ENCODE assay signal across 19 cellular contexts in the genomic region with DNA sequence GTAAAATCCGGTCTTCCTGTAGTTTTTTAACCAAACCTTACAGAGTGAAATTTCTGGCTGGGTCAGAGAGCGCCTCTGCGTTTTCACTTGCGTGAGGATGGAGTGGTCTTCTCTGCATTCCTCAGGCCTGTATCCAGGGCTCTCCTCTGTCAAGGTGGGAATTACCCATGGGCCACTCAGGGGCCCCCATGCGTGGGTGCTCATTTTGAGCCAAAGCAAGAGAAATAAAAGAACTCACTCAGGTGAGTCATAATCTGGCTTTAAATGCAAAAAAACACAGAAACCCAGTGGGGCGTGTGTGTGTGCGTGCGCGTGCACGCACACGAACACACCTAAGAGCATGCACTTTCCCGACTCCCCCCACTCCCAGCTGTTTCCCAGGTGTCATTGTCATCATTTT.
DNase-seq lines count a peak whose midpoint lies in the region; ATAC-seq, FAIRE-seq and TF ChIP-seq lines count a peak whose summit lies in the region.
"Had no signal": no experiment of that assay in that cellular context is flagged by ENCODE, and none has a peak within 500 bp of the region (broad histone marks: within the 10 kb centered on the region; RNA-seq: fewer than 3 reads in every experiment).

No MANE protein-coding gene starts in this region.

- no peaks in the 10 kb centered on the region for H3K9me3 ChIP-seq in astrocyte (ENCODE audit: insufficient read depth, low read depth, low read length)
- no peaks in the 10 kb centered on the region for H3K9me3 ChIP-seq in neural progenitor cell (ENCODE audit: low read depth)
- H3K9me3 ChIP-seq in MG63, result no peaks in the 10 kb centered on the region
- H3K9me3 ChIP-seq: A549 had no signal

- H3K4me1 Mint-ChIP-seq in astrocyte (ENCODE audit: low read depth, unreplicated experiment) (peaks cover 2% of the 10 kb centered on the region), glutamatergic neuron (ENCODE audit: low read depth, unreplicated experiment) (peaks cover 17% of the 10 kb centered on the region), neural progenitor cell (peaks cover 46% of the 10 kb centered on the region)
- H3K4me1 Mint-ChIP-seq: activated naive CD4-positive, alpha-beta T cell treated with anti-CD3 and anti-CD28 coated beads, Interleukin-2, amount 50 U/mL, for 24 hours; CD14-positive monocyte; T-cell had no signal

- H3K27me3 Mint-ChIP-seq in astrocyte (ENCODE audit: low read depth, unreplicated experiment), result peaks cover 35% of the 10 kb centered on the region
- H3K27me3 Mint-ChIP-seq in glutamatergic neuron (ENCODE audit: unreplicated experiment), result peaks cover 9% of the 10 kb centered on the region
- peaks cover 18% of the 10 kb centered on the region for H3K27me3 Mint-ChIP-seq in neural progenitor cell (ENCODE audit: insufficient read depth, low read depth)
- H3K27me3 Mint-ChIP-seq: activated CD4-positive, alpha-beta memory T cell treated with anti-CD3 and anti-CD28 coated beads for 36 hours; activated naive CD4-positive, alpha-beta T cell treated with anti-CD3 and anti-CD28 coated beads, Interleukin-2, amount 50 U/mL, for 24 hours; stimulated activated naive CD8-positive, alpha-beta T cell treated with anti-CD3 and anti-CD28 coated beads, Interleukin-15, Interleukin-2, amounts not matched to agents 100 ng/mL and 50 ng/mL, for 24 hours; T-cell had no signal

- no peak overlapping the region for H3K4me3 Mint-ChIP-seq in astrocyte (ENCODE audit: unreplicated experiment)
- H3K4me3 Mint-ChIP-seq in glutamatergic neuron (ENCODE audit: unreplicated experiment), result peak overlapping the region; percentile 88
- H3K4me3 Mint-ChIP-seq in neural progenitor cell, result peak overlapping the region; percentile 72
- H3K4me3 Mint-ChIP-seq: activated CD4-positive, alpha-beta memory T cell treated with anti-CD3 and anti-CD28 coated beads for 36 hours; activated naive CD4-positive, alpha-beta T cell treated with anti-CD3 and anti-CD28 coated beads, Interleukin-2, amount 50 U/mL, for 24 hours; activated T-cell treated with anti-CD3 and anti-CD28 coated beads, Interleukin-2, amount 50 U/mL, for 4 hours; CD14-positive monocyte; stimulated activated naive CD8-positive, alpha-beta T cell treated with anti-CD3 and anti-CD28 coated beads, Interleukin-15, Interleukin-2, amounts not matched to agents 100 ng/mL and 50 ng/mL, for 24 hours; T-cell had no signal

- FAIRE-seq in astrocyte (lab: Jason Lieb, UNC), result no peak
- FAIRE-seq: A549 had no signal

- H3K27ac ChIP-seq in ACC112 (ENCODE audit: low read depth, low read length), result no peak overlapping the region
- H3K27ac ChIP-seq in astrocyte (ENCODE audit: low read depth, low read length), result no peak overlapping the region
- H3K27ac ChIP-seq in neural progenitor cell, result no peak overlapping the region
- H3K27ac ChIP-seq: A549 had no signal

- H3K36me3 Mint-ChIP-seq in astrocyte (ENCODE audit: low read depth, unreplicated experiment), result no peaks in the 10 kb centered on the region
- H3K36me3 Mint-ChIP-seq in glutamatergic neuron (ENCODE audit: unreplicated experiment), result no peaks in the 10 kb centered on the region
- no peaks in the 10 kb centered on the region for H3K36me3 Mint-ChIP-seq in neural progenitor cell

- H3K27me3 ChIP-seq in ACC112 (ENCODE audit: insufficient read depth, low read length), result peaks cover 34% of the 10 kb centered on the region
- no peaks in the 10 kb centered on the region for H3K27me3 ChIP-seq in astrocyte (ENCODE audit: insufficient read depth, low read length)
- H3K27me3 ChIP-seq in neural progenitor cell, result peaks cover 31% of the 10 kb centered on the region
- H3K27me3 ChIP-seq in MG63, result no peaks in the 10 kb centered on the region

- H3K36me3 ChIP-seq in ACC112 (ENCODE audit: insufficient read depth, low read length) (no peaks in the 10 kb centered on the region), astrocyte (ENCODE audit: insufficient read depth, low read length) (no peaks in the 10 kb centered on the region), neural progenitor cell (no peaks in the 10 kb centered on the region), MG63 (no peaks in the 10 kb centered on the region)

- peak overlapping the region; percentile 24 for H3K9ac ChIP-seq in astrocyte (ENCODE audit: low read length)
- no peak overlapping the region for H3K9ac ChIP-seq in neural progenitor cell

- no peak for TF ChIP-seq CTCF in astrocyte (IDR thresholded peaks at IDR 0.05; ENCODE audit: insufficient read depth, low read depth, low read length)
- no peak for TF ChIP-seq CTCF in glutamatergic neuron (IDR thresholded peaks at IDR 0.05; ENCODE audit: partially characterized antibody, unreplicated experiment)
- TF ChIP-seq CTCF in neural progenitor cell (IDR thresholded peaks at IDR 0.05), result no peak

- DNase-seq in astrocyte (ENCODE audit: low read depth) (no peak), glutamatergic neuron (no peak), neural progenitor cell (ENCODE audit: low spot score) (no peak), T1000 (lab: John Stamatoyannopoulos, UW) (no peak), MG63 (no peak)
- DNase-seq: activated CD4-positive, alpha-beta memory T cell treated with anti-CD3 and anti-CD28 coated beads for 36 hours; activated T-cell treated with anti-CD3 and anti-CD28 coated beads, Interleukin-2, amount 50 U/mL, for 4 hours; hippocampal formation; NCI-H187; NCI-H345; stimulated activated CD4-positive, alpha-beta T cell treated with anti-CD3 and anti-CD28 coated beads, Interleukin-15, amount 100 ng/mL, for 24 hours; T-cell had no signal

- no peak overlapping the region for H3K27ac Mint-ChIP-seq in astrocyte (ENCODE audit: unreplicated experiment)
- H3K27ac Mint-ChIP-seq in glutamatergic neuron (ENCODE audit: unreplicated experiment), result no peak overlapping the region
- peak overlapping the region; percentile 9 for H3K27ac Mint-ChIP-seq in neural progenitor cell
- H3K27ac Mint-ChIP-seq: activated CD4-positive, alpha-beta memory T cell treated with anti-CD3 and anti-CD28 coated beads for 36 hours; activated naive CD4-positive, alpha-beta T cell treated with anti-CD3 and anti-CD28 coated beads, Interleukin-2, amount 50 U/mL, for 24 hours; CD14-positive monocyte; stimulated activated naive CD8-positive, alpha-beta T cell treated with anti-CD3 and anti-CD28 coated beads, Interleukin-15, Interleukin-2, amounts not matched to agents 100 ng/mL and 50 ng/mL, for 24 hours; T-cell had no signal

- H2AFZ ChIP-seq in ACC112 (ENCODE audit: low read length, unreplicated experiment) (no peak overlapping the region), astrocyte (ENCODE audit: low read depth, low read length) (peak overlapping the region; percentile 26), neural progenitor cell (replicated peaks) (peak overlapping the region; percentile 77)

- H3F3A ChIP-seq in neural progenitor cell (ENCODE audit: low read depth), result no peaks in the 10 kb centered on the region

- H3K4me2 ChIP-seq in astrocyte (ENCODE audit: low read length) (peak overlapping the region; percentile 84), neural progenitor cell (peak overlapping the region; percentile 76)
- H3K4me2 ChIP-seq: A549 had no signal

- peaks cover 7% of the 10 kb centered on the region for H3K4me1 ChIP-seq in ACC112 (ENCODE audit: control insufficient read depth, insufficient read depth, low read length, unreplicated experiment)
- peaks cover 26% of the 10 kb centered on the region for H3K4me1 ChIP-seq in astrocyte (ENCODE audit: insufficient read depth, low read length)
- no peaks in the 10 kb centered on the region for H3K4me1 ChIP-seq in neural progenitor cell
- H3K4me1 ChIP-seq: A549 had no signal

- no peaks in the 10 kb centered on the region for H3K79me2 ChIP-seq in ACC112 (ENCODE audit: control insufficient read depth, insufficient read depth, low read length, unreplicated experiment)
- H3K79me2 ChIP-seq in astrocyte (ENCODE audit: insufficient read depth, low read length), result no peaks in the 10 kb centered on the region
- H3K79me2 ChIP-seq in neural progenitor cell (ENCODE audit: low read depth), result no peaks in the 10 kb centered on the region

- no peaks in the 10 kb centered on the region for H3K9me3 Mint-ChIP-seq in astrocyte (ENCODE audit: unreplicated experiment)
- H3K9me3 Mint-ChIP-seq in glutamatergic neuron (ENCODE audit: unreplicated experiment), result peaks cover 2% of the 10 kb centered on the region
- no peaks in the 10 kb centered on the region for H3K9me3 Mint-ChIP-seq in neural progenitor cell

- H3K4me3 ChIP-seq in ACC112 (ENCODE audit: low read depth, low read length) (peak overlapping the region; percentile 62; the same call in 1 of the 2 replicates), astrocyte (ENCODE audit: insufficient read depth, low read depth, low read length) (peak overlapping the region; percentile 44), neural progenitor cell (peak overlapping the region; percentile 22), MG63 (no peak overlapping the region)
- H3K4me3 ChIP-seq: A549 had no signal

- H4K20me1 ChIP-seq in astrocyte (ENCODE audit: insufficient read depth, low read length) (no peaks in the 10 kb centered on the region), neural progenitor cell (ENCODE audit: low read depth) (no peaks in the 10 kb centered on the region)

- no peak for ATAC-seq in HG02970 (IDR thresholded peaks at IDR 0.05; ENCODE audit: low FRiP score, unreplicated experiment)
- no peak for ATAC-seq in GM21619 (IDR thresholded peaks at IDR 0.05; ENCODE audit: unreplicated experiment)
- ATAC-seq: A549; activated T-cell treated with anti-CD3 and anti-CD28 coated beads, Interleukin-2, amount 50 U/mL, for 4 hours; T-cell had no signal
